ENCODE assay signal across 3 cellular contexts in the genomic region with DNA sequence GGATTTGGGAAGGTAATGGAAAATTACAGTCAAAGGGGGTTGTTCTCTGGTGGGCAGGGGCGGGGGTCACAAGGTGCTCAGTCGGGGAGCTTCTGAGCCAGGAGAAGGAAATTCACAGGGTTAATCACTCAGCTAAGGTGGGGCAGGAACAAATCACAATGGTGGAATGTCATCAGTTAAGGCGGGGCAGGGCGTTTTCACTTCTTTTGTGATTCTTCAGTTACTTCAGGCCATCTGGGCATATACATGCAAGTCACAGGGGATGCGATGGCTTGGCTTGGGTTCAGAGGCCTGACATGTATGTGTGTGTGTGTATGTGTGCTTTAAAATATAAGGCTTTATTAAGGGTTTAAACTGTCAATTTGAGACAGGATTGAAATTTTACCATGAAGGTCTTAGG.
DNase-seq lines count a peak whose midpoint lies in the region; ATAC-seq and TF ChIP-seq lines count a peak whose summit lies in the region.
"Not testable (repeated sequence)": the region's sequence is repeated elsewhere in the genome, so short reads cannot be mapped to it uniquely, and the experiment has no call there.

No MANE protein-coding gene starts in this region.

- RAD21 ChIA-PET in HCT116 (lab: Charles Lee; ENCODE audit: low non-redundant PET in 1 of 2, low total read pairs in 2 of 2, uncharacterized antibody in 2 of 2, unreplicated experiment in 2 of 2) = not testable (repeated sequence)

- CTCF ChIA-PET in HCT116 (lab: Charles Lee); PC-3 (lab: Charles Lee): not testable (repeated sequence)

- peak overlapping the region; percentile 72 for H3K9ac ChIP-seq in HCT116 (ENCODE audit: low read length)
- not testable (repeated sequence) for H3K9ac ChIP-seq in PC-3 (ENCODE audit: low read length)

- not testable (repeated sequence) for H4K20me1 ChIP-seq in HCT116 (ENCODE audit: insufficient read depth); PC-3 (ENCODE audit: low read length)

- H3K4me1 ChIP-seq in HAP-1; PC-3 (ENCODE audit: insufficient read depth, low read length): not testable (repeated sequence)
- H3K4me1 ChIP-seq in HCT116 (ENCODE audit: control insufficient read depth in 1 of 2, insufficient read depth in 2 of 2, low read length in 2 of 2) = peaks cover 9 to 26% of the 10 kb centered on the region in 2 experiments

- POLR2A ChIA-PET in HCT116 (lab: Charles Lee); PC-3 (lab: Charles Lee; ENCODE audit: unreplicated experiment): not testable (repeated sequence)

- DNase-seq in HAP-1 (ENCODE audit: low spot score in 2 of 2) (peak in 1 of 2 experiments; percentile 15), PC-3 (peak; percentile 2)
- DNase-seq in HCT116 (ENCODE audit: low read depth, low spot score) = not testable (repeated sequence)

- H3K27me3 ChIP-seq in HAP-1 (ENCODE audit: low read depth); HCT116 (ENCODE audit: insufficient read depth, low read length); PC-3 (ENCODE audit: low read length): not testable (repeated sequence)

- H2AFZ ChIP-seq in HCT116 (ENCODE audit: low read depth, low read length, poor library complexity, severe bottlenecking); PC-3 (ENCODE audit: low read length): not testable (repeated sequence)

- in situ Hi-C loops in HAP-1 (cut with MboI; ENCODE audit: low sequenced_read_pairs) = not testable (repeated sequence)

- TF ChIP-seq RAD21 in HCT116 (IDR thresholded peaks at IDR 0.05; ENCODE audit: low read depth) = not testable (repeated sequence)

- TF ChIP-seq POLR2A in HCT116 (IDR thresholded peaks at IDR 0.05; ENCODE audit: borderline replicate concordance, extremely low read depth, insufficient read depth, insufficient read length) = not testable (repeated sequence)

- not testable (repeated sequence) for BruUV-seq in HCT116 (replicated peaks; lab: Mats Ljungman, UMichigan); PC-3 (replicated peaks; lab: Mats Ljungman, UMichigan)

- H3K36me3 ChIP-seq in HAP-1 (replicated peaks); HCT116 (ENCODE audit: control insufficient read depth in 1 of 2, insufficient read depth in 2 of 2, low read length in 2 of 2); PC-3 (ENCODE audit: low read depth, low read length): not testable (repeated sequence)

- peaks cover 35% of the 10 kb centered on the region for H3K79me2 ChIP-seq in HCT116 (ENCODE audit: insufficient read depth, low read length)
- not testable (repeated sequence) for H3K79me2 ChIP-seq in PC-3 (ENCODE audit: low read length)

- H3K4me3 ChIP-seq in HAP-1 (peak overlapping the region; percentile 9; the same call in 1 of the 2 replicates), HCT116 (replicated peaks in 1 of 2; ENCODE audit: low read depth in 1 of 2, low read length in 2 of 2) (peak overlapping the region; percentile 53 to 60)
- H3K4me3 ChIP-seq in PC-3 (ENCODE audit: low read length) = not testable (repeated sequence)

- H3K4me2 ChIP-seq in HCT116 (ENCODE audit: low read length) = peak overlapping the region; percentile 84
- not testable (repeated sequence) for H3K4me2 ChIP-seq in PC-3 (ENCODE audit: low read length)

- not testable (repeated sequence) for H3K9me3 ChIP-seq in HAP-1; HCT116 (ENCODE audit: control insufficient read depth in 1 of 2, insufficient read depth in 1 of 2, low read depth in 1 of 2, low read length in 2 of 2); PC-3 (ENCODE audit: low read length)

- TF ChIP-seq CTCF in HCT116 (IDR thresholded peaks at IDR 0.05 in 2 of 3, conservative IDR thresholded peaks at IDR 0.05 in 1 of 3; ENCODE audit: borderline replicate concordance in 1 of 3, insufficient read depth in 1 of 3, low read depth in 2 of 3, low read length in 2 of 3); PC-3 (conservative IDR thresholded peaks at IDR 0.05; ENCODE audit: low read depth, low read length): not testable (repeated sequence)

- peak; percentile 80 for ATAC-seq in HCT116
- ATAC-seq in PC-3 = not testable (repeated sequence)

- H3K9me2 ChIP-seq in HCT116 (ENCODE audit: insufficient read depth); PC-3 (replicated peaks; ENCODE audit: low read length): not testable (repeated sequence)

- H3K27ac ChIP-seq in HCT116 (ENCODE audit: low read depth, low read length) = peak overlapping the region; percentile 69
- H3K27ac ChIP-seq in PC-3 (ENCODE audit: low read length) = not testable (repeated sequence)

- intact Hi-C loops in HCT116 (cut with micrococcal nuclease); PC-3 (cut with micrococcal nuclease): not testable (repeated sequence)

- not testable (repeated sequence) for H3F3A ChIP-seq in PC-3 (ENCODE audit: low read length, unreplicated experiment)

TF ChIP-seq in HCT116, 20 proteins besides CTCF, POLR2A, EP300 and RAD21:
- peak; percentile 52; the same call in 1 of the 2 replicates for TF ChIP-seq POLR2AphosphoS5 (IDR thresholded peaks at IDR 0.05; ENCODE audit: low read depth, low read length)
- 0 out of 2 replicates have a peak, but pooled peaks have one; percentile 24 for TF ChIP-seq SIN3A (IDR thresholded peaks at IDR 0.05; ENCODE audit: low read depth)
